Comparison of ENCODE assay signal across 1 cellular context in genomic region chr1:234612352-234613127, GRCh38.
TF ChIP-seq lines count a peak whose summit lies in the region.

No MANE protein-coding gene starts in this region.

TF ChIP-seq in HepG2, 621 proteins besides CTCF, POLR2A, EP300 and RAD21 (continued from another document and continues in another):
- TF ChIP-seq ZNF503 (CRISPR knock-in tag; IDR thresholded peaks at IDR 0.05) = peak; percentile 96
- peak; percentile 57; the same call in 1 of the 2 replicates for TF ChIP-seq BORCS8-MEF2B (CRISPR knock-in tag; IDR thresholded peaks at IDR 0.05)
- 0 out of 2 replicates have a peak, but pooled peaks have one; percentile 74 for TF ChIP-seq LRRFIP1 (CRISPR knock-in tag; conservative IDR thresholded peaks at IDR 0.05)
- TF ChIP-seq TP53 (CRISPR knock-in tag; conservative IDR thresholded peaks at IDR 0.05) = peak; percentile 94
- TF ChIP-seq, protein P1, sequence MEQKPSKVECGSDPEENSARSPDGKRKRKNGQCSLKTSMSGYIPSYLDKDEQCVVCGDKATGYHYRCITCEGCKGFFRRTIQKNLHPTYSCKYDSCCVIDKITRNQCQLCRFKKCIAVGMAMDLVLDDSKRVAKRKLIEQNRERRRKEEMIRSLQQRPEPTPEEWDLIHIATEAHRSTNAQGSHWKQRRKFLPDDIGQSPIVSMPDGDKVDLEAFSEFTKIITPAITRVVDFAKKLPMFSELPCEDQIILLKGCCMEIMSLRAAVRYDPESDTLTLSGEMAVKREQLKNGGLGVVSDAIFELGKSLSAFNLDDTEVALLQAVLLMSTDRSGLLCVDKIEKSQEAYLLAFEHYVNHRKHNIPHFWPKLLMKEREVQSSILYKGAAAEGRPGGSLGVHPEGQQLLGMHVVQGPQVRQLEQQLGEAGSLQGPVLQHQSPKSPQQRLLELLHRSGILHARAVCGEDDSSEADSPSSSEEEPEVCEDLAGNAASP (CRISPR knock-in tag; IDR thresholded peaks at IDR 0.05; ENCODE audit: borderline replicate concordance) = peak; percentile 96
- TF ChIP-seq, protein P2, sequence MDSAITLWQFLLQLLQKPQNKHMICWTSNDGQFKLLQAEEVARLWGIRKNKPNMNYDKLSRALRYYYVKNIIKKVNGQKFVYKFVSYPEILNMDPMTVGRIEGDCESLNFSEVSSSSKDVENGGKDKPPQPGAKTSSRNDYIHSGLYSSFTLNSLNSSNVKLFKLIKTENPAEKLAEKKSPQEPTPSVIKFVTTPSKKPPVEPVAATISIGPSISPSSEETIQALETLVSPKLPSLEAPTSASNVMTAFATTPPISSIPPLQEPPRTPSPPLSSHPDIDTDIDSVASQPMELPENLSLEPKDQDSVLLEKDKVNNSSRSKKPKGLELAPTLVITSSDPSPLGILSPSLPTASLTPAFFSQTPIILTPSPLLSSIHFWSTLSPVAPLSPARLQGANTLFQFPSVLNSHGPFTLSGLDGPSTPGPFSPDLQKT (CRISPR knock-in tag; IDR thresholded peaks at IDR 0.05; ENCODE audit: borderline replicate concordance) = no peak
- TF ChIP-seq RFX1 (IDR thresholded peaks at IDR 0.05) = no peak; the same call in 1 of the 2 replicates
- peak; percentile 88 for TF ChIP-seq POGZ (CRISPR knock-in tag; IDR thresholded peaks at IDR 0.05)
- TF ChIP-seq SCMH1 (CRISPR knock-in tag; IDR thresholded peaks at IDR 0.05; ENCODE audit: borderline replicate concordance) = no peak
- TF ChIP-seq ZNF12 (CRISPR knock-in tag; IDR thresholded peaks at IDR 0.05) = peak; percentile 81; the same call in 1 of the 2 replicates
- TF ChIP-seq SMC3 (IDR thresholded peaks at IDR 0.05; ENCODE audit: low read length) = no peak; the same call in none of the 2 replicates
- peak; percentile 16; the same call in 1 of the 2 replicates for TF ChIP-seq AHR (CRISPR knock-in tag; IDR thresholded peaks at IDR 0.05)
- TF ChIP-seq, protein P3, sequence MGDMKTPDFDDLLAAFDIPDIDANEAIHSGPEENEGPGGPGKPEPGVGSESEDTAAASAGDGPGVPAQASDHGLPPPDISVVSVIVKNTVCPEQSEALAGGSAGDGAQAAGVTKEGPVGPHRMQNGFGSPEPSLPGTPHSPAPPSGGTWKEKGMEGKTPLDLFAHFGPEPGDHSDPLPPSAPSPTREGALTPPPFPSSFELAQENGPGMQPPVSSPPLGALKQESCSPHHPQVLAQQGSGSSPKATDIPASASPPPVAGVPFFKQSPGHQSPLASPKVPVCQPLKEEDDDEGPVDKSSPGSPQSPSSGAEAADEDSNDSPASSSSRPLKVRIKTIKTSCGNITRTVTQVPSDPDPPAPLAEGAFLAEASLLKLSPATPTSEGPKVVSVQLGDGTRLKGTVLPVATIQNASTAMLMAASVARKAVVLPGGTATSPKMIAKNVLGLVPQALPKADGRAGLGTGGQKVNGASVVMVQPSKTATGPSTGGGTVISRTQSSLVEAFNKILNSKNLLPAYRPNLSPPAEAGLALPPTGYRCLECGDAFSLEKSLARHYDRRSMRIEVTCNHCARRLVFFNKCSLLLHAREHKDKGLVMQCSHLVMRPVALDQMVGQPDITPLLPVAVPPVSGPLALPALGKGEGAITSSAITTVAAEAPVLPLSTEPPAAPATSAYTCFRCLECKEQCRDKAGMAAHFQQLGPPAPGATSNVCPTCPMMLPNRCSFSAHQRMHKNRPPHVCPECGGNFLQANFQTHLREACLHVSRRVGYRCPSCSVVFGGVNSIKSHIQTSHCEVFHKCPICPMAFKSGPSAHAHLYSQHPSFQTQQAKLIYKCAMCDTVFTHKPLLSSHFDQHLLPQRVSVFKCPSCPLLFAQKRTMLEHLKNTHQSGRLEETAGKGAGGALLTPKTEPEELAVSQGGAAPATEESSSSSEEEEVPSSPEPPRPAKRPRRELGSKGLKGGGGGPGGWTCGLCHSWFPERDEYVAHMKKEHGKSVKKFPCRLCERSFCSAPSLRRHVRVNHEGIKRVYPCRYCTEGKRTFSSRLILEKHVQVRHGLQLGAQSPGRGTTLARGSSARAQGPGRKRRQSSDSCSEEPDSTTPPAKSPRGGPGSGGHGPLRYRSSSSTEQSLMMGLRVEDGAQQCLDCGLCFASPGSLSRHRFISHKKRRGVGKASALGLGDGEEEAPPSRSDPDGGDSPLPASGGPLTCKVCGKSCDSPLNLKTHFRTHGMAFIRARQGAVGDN (CRISPR knock-in tag; IDR thresholded peaks at IDR 0.05) = peak; percentile 80
- no peak for TF ChIP-seq ZNF543 (CRISPR knock-in tag; IDR thresholded peaks at IDR 0.05)
- no peak for TF ChIP-seq CC2D1A (CRISPR knock-in tag; IDR thresholded peaks at IDR 0.05)
- no peak for TF ChIP-seq ZNF441 (CRISPR knock-in tag; IDR thresholded peaks at IDR 0.05; ENCODE audit: borderline replicate concordance)
- TF ChIP-seq AGO2 (optimal IDR thresholded peaks at IDR 0.05; ENCODE audit: low read depth, low read length) = no peak
- TF ChIP-seq, protein P4, sequence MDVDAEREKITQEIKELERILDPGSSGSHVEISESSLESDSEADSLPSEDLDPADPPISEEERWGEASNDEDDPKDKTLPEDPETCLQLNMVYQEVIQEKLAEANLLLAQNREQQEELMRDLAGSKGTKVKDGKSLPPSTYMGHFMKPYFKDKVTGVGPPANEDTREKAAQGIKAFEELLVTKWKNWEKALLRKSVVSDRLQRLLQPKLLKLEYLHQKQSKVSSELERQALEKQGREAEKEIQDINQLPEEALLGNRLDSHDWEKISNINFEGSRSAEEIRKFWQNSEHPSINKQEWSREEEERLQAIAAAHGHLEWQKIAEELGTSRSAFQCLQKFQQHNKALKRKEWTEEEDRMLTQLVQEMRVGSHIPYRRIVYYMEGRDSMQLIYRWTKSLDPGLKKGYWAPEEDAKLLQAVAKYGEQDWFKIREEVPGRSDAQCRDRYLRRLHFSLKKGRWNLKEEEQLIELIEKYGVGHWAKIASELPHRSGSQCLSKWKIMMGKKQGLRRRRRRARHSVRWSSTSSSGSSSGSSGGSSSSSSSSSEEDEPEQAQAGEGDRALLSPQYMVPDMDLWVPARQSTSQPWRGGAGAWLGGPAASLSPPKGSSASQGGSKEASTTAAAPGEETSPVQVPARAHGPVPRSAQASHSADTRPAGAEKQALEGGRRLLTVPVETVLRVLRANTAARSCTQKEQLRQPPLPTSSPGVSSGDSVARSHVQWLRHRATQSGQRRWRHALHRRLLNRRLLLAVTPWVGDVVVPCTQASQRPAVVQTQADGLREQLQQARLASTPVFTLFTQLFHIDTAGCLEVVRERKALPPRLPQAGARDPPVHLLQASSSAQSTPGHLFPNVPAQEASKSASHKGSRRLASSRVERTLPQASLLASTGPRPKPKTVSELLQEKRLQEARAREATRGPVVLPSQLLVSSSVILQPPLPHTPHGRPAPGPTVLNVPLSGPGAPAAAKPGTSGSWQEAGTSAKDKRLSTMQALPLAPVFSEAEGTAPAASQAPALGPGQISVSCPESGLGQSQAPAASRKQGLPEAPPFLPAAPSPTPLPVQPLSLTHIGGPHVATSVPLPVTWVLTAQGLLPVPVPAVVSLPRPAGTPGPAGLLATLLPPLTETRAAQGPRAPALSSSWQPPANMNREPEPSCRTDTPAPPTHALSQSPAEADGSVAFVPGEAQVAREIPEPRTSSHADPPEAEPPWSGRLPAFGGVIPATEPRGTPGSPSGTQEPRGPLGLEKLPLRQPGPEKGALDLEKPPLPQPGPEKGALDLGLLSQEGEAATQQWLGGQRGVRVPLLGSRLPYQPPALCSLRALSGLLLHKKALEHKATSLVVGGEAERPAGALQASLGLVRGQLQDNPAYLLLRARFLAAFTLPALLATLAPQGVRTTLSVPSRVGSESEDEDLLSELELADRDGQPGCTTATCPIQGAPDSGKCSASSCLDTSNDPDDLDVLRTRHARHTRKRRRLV (CRISPR knock-in tag; IDR thresholded peaks at IDR 0.05) = peak; percentile 61; the same call in 1 of the 2 replicates
- TF ChIP-seq PRMT3 (CRISPR knock-in tag; IDR thresholded peaks at IDR 0.05; ENCODE audit: borderline replicate concordance, low read depth) = no peak
- TF ChIP-seq ZNF296 (CRISPR knock-in tag; conservative IDR thresholded peaks at IDR 0.05) = no peak
- TF ChIP-seq ZNF510 (CRISPR knock-in tag; IDR thresholded peaks at IDR 0.05; ENCODE audit: low read depth) = peak; percentile 43; the same call in 1 of the 2 replicates
- TF ChIP-seq ATAD3A (CRISPR knock-in tag; IDR thresholded peaks at IDR 0.05) = no peak
- TF ChIP-seq, protein P5, sequence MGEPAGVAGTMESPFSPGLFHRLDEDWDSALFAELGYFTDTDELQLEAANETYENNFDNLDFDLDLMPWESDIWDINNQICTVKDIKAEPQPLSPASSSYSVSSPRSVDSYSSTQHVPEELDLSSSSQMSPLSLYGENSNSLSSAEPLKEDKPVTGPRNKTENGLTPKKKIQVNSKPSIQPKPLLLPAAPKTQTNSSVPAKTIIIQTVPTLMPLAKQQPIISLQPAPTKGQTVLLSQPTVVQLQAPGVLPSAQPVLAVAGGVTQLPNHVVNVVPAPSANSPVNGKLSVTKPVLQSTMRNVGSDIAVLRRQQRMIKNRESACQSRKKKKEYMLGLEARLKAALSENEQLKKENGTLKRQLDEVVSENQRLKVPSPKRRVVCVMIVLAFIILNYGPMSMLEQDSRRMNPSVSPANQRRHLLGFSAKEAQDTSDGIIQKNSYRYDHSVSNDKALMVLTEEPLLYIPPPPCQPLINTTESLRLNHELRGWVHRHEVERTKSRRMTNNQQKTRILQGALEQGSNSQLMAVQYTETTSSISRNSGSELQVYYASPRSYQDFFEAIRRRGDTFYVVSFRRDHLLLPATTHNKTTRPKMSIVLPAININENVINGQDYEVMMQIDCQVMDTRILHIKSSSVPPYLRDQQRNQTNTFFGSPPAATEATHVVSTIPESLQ (CRISPR knock-in tag; conservative IDR thresholded peaks at IDR 0.05) = no peak; the same call in 1 of the 2 replicates
- TF ChIP-seq ZSCAN9 (CRISPR knock-in tag; IDR thresholded peaks at IDR 0.05; ENCODE audit: borderline replicate concordance) = peak; percentile 21; the same call in 1 of the 2 replicates
- TF ChIP-seq HCFC1 (IDR thresholded peaks at IDR 0.05; ENCODE audit: low read depth, low read length) = no peak
- TF ChIP-seq ZC3H4 (CRISPR knock-in tag; IDR thresholded peaks at IDR 0.05; ENCODE audit: borderline replicate concordance) = peak; percentile 96; the same call in 1 of the 2 replicates
- TF ChIP-seq HMG20B (CRISPR knock-in tag; conservative IDR thresholded peaks at IDR 0.05) = no peak
- TF ChIP-seq TCF12 (IDR thresholded peaks at IDR 0.05) = no peak
- TF ChIP-seq TCF12 (CRISPR knock-in tag; IDR thresholded peaks at IDR 0.05) = peak; percentile 96; the same call in 1 of the 2 replicates
- TF ChIP-seq THAP11 (CRISPR knock-in tag; IDR thresholded peaks at IDR 0.05) = peak; percentile 82
- peak; percentile 62; the same call in 1 of the 2 replicates for TF ChIP-seq ZNF33B (CRISPR knock-in tag; IDR thresholded peaks at IDR 0.05)
- TF ChIP-seq, protein P6, sequence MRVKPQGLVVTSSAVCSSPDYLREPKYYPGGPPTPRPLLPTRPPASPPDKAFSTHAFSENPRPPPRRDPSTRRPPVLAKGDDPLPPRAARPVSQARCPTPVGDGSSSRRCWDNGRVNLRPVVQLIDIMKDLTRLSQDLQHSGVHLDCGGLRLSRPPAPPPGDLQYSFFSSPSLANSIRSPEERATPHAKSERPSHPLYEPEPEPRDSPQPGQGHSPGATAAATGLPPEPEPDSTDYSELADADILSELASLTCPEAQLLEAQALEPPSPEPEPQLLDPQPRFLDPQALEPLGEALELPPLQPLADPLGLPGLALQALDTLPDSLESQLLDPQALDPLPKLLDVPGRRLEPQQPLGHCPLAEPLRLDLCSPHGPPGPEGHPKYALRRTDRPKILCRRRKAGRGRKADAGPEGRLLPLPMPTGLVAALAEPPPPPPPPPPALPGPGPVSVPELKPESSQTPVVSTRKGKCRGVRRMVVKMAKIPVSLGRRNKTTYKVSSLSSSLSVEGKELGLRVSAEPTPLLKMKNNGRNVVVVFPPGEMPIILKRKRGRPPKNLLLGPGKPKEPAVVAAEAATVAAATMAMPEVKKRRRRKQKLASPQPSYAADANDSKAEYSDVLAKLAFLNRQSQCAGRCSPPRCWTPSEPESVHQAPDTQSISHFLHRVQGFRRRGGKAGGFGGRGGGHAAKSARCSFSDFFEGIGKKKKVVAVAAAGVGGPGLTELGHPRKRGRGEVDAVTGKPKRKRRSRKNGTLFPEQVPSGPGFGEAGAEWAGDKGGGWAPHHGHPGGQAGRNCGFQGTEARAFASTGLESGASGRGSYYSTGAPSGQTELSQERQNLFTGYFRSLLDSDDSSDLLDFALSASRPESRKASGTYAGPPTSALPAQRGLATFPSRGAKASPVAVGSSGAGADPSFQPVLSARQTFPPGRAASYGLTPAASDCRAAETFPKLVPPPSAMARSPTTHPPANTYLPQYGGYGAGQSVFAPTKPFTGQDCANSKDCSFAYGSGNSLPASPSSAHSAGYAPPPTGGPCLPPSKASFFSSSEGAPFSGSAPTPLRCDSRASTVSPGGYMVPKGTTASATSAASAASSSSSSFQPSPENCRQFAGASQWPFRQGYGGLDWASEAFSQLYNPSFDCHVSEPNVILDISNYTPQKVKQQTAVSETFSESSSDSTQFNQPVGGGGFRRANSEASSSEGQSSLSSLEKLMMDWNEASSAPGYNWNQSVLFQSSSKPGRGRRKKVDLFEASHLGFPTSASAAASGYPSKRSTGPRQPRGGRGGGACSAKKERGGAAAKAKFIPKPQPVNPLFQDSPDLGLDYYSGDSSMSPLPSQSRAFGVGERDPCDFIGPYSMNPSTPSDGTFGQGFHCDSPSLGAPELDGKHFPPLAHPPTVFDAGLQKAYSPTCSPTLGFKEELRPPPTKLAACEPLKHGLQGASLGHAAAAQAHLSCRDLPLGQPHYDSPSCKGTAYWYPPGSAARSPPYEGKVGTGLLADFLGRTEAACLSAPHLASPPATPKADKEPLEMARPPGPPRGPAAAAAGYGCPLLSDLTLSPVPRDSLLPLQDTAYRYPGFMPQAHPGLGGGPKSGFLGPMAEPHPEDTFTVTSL (CRISPR knock-in tag; IDR thresholded peaks at IDR 0.05; ENCODE audit: borderline replicate concordance) = peak; percentile 94
